In genomic region chr2:222504714-222505113, GRCh38 we compare ENCODE assay signal across 12 cellular contexts.
DNase-seq lines count a peak whose midpoint lies in the region; ATAC-seq and TF ChIP-seq lines count a peak whose summit lies in the region.
"Had no signal": no experiment of that assay in that cellular context is flagged by ENCODE, and none has a peak within 500 bp of the region (broad histone marks: within the 10 kb centered on the region; RNA-seq: fewer than 3 reads in every experiment).

No MANE protein-coding gene starts in this region.

- H3K27ac ChIP-seq in ovary = no peak overlapping the region
- H3K27ac ChIP-seq: cardiac muscle cell had no signal

- peak; percentile 98 for ATAC-seq in HG02571 (IDR thresholded peaks at IDR 0.05; ENCODE audit: unreplicated experiment)
- peak; percentile 98 for ATAC-seq in HG03432 (IDR thresholded peaks at IDR 0.05; ENCODE audit: unreplicated experiment)
- peak; percentile 76 for ATAC-seq in stimulated activated memory B cell treated with anti-CD40 and anti-IgM and Interleukin-4, amounts not matched to agents 10 μg/mL and 1 μg/mL and 100 μg/mL, for 72 hours

- no peaks in the 10 kb centered on the region for H3K36me3 ChIP-seq in ovary
- H3K36me3 ChIP-seq: cardiac muscle cell had no signal

- intact Hi-C loops in activated CD4-positive, alpha-beta T cell treated with anti-CD3 and anti-CD28 coated beads, Interleukin-2, amount 10 ng/mL, durations not matched to agents 24 days and 14 days (cut with micrococcal nuclease) = no loop called here
- intact Hi-C loops in ovary (cut with DNase I) = no loop called here

- peaks cover 10% of the 10 kb centered on the region for H3K36me3 Mint-ChIP-seq in activated CD4-positive, alpha-beta T cell treated with anti-CD3 and anti-CD28 coated beads, Interleukin-2, amount 10 ng/mL, durations not matched to agents 24 days and 14 days (ENCODE audit: low read depth)
- H3K36me3 Mint-ChIP-seq in stimulated activated memory B cell treated with anti-CD40 and anti-IgM and Interleukin-4, amounts not matched to agents 10 μg/mL and 1 μg/mL and 100 μg/mL, for 72 hours = peaks cover 30% of the 10 kb centered on the region

- no peaks in the 10 kb centered on the region for H3K9me3 ChIP-seq in ovary

- no peaks in the 10 kb centered on the region for H3K4me1 ChIP-seq in ovary (ENCODE audit: insufficient read depth)

- peaks cover 9% of the 10 kb centered on the region for H3K4me1 Mint-ChIP-seq in activated CD4-positive, alpha-beta T cell treated with anti-CD3 and anti-CD28 coated beads, Interleukin-2, amount 10 ng/mL, durations not matched to agents 24 days and 14 days
- H3K4me1 Mint-ChIP-seq in stimulated activated memory B cell treated with anti-CD40 and anti-IgM and Interleukin-4, amounts not matched to agents 10 μg/mL and 1 μg/mL and 100 μg/mL, for 72 hours = peaks cover 20% of the 10 kb centered on the region

- no peaks in the 10 kb centered on the region for H3K27me3 Mint-ChIP-seq in activated CD4-positive, alpha-beta T cell treated with anti-CD3 and anti-CD28 coated beads, Interleukin-2, amount 10 ng/mL, durations not matched to agents 24 days and 14 days
- no peaks in the 10 kb centered on the region for H3K27me3 Mint-ChIP-seq in stimulated activated memory B cell treated with anti-CD40 and anti-IgM and Interleukin-4, amounts not matched to agents 10 μg/mL and 1 μg/mL and 100 μg/mL, for 72 hours

- H3K9me3 Mint-ChIP-seq in activated CD4-positive, alpha-beta T cell treated with anti-CD3 and anti-CD28 coated beads, Interleukin-2, amount 10 ng/mL, durations not matched to agents 24 days and 14 days = peaks cover 3% of the 10 kb centered on the region
- H3K9me3 Mint-ChIP-seq in stimulated activated memory B cell treated with anti-CD40 and anti-IgM and Interleukin-4, amounts not matched to agents 10 μg/mL and 1 μg/mL and 100 μg/mL, for 72 hours = no peaks in the 10 kb centered on the region

- H3K27ac Mint-ChIP-seq in activated CD4-positive, alpha-beta T cell treated with anti-CD3 and anti-CD28 coated beads, Interleukin-2, amount 10 ng/mL, durations not matched to agents 24 days and 14 days = no peak overlapping the region
- H3K27ac Mint-ChIP-seq in stimulated activated memory B cell treated with anti-CD40 and anti-IgM and Interleukin-4, amounts not matched to agents 10 μg/mL and 1 μg/mL and 100 μg/mL, for 72 hours = no peak overlapping the region

- TF ChIP-seq POLR2A in ovary (IDR thresholded peaks at IDR 0.05) = no peak

- TF ChIP-seq CTCF in ovary (IDR thresholded peaks at IDR 0.05) = no peak

- DNase-seq in activated CD4-positive, alpha-beta T cell treated with anti-CD3 and anti-CD28 coated beads, Interleukin-2, amount 10 ng/mL, durations not matched to agents 24 days and 14 days = peak; percentile 61
- no peak for DNase-seq in activated CD4-positive, alpha-beta T cell treated with anti-CD3 and anti-CD28 coated beads, Interleukin-2, amount 50 U/mL, for 4 hours
- DNase-seq in NCI-H146 treated with DMSO at 0.1 percent for 48 hours (lab: John Stamatoyannopoulos, UW; ENCODE audit: unreplicated experiment) (no peak), ovary (no peak)
- DNase-seq in activated CD4-positive, alpha-beta T cell treated with anti-CD3 and anti-CD28 coated beads for 4 hours = no peak
- DNase-seq: activated CD8-positive, alpha-beta memory T cell treated with anti-CD3 and anti-CD28 coated beads, Interleukin-2, amount 50 U/mL, for 48 hours; DND-41; stimulated activated CD8-positive, alpha-beta memory T cell treated with anti-CD3 and anti-CD28 coated beads, Interleukin-4, amount 100 ng/mL, for 48 hours had no signal

- no peak for TF ChIP-seq EP300 in ovary (IDR thresholded peaks at IDR 0.05)

- WGBS in ovary, 3 donors = 71 to 80% (median 76%) methylated on average over 2 of the region's 2 CpGs

- H3K27me3 ChIP-seq in ovary = no peaks in the 10 kb centered on the region
- H3K27me3 ChIP-seq: cardiac muscle cell had no signal

- no peak overlapping the region for H3K4me3 ChIP-seq in ovary
- H3K4me3 ChIP-seq: cardiac muscle cell had no signal

- no peak overlapping the region for H3K4me3 Mint-ChIP-seq in activated CD4-positive, alpha-beta T cell treated with anti-CD3 and anti-CD28 coated beads, Interleukin-2, amount 10 ng/mL, durations not matched to agents 24 days and 14 days
- H3K4me3 Mint-ChIP-seq in stimulated activated memory B cell treated with anti-CD40 and anti-IgM and Interleukin-4, amounts not matched to agents 10 μg/mL and 1 μg/mL and 100 μg/mL, for 72 hours = no peak overlapping the region
